Comparison of ENCODE assay signal across 9 cellular contexts in the genomic region with DNA sequence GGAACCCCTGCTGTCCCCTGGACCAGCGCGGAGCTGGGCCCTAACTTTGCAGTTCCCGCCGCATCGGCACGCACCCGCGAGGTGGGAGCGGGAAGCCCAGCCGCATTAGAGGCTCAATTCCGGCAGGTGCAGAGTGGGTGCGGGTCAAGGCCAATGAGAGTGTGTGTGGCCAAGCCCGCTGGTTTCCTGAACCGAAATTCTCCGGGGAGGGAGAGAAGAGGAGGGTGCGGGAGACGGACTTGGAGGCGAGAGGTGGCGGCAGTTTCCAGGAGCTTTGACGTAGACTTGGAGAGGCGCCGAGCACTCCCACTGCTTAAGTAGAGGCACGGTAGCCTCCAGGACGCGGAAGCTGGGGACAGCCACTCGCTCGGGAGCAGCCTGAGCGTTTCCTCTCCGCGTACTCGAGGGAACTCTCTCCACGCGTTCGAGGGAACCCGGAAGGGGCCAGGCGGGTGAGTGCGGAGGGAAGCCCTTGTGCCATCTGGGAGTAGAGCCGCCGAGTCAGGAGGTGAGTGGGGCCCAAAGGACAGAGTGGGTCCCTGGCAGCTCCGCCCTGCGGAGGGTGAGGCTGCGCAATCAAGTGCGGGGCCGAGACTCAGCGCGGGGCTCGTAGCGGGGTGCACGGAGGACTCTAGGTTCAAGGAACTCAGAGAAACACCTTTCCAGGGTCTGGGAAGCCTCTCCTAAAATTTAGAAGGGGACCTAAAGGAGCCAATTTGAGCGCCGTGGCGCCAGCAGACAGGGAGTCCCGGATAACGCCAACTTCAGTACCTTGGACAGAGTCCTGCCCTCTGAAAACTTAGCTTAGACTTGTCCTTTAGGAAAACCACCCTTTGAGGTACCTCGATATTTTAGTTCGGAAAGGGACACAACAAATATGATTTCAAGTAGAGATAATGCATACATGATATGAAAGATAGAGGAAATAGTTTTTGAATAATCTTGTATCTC. TPM values are rescaled to one million over a fixed set of nuclear protein-coding genes. Genes with fewer than 3 reads are reported as not detected.
A peak's percentile ranks its signal among the peaks of the same experiment; 100 is the strongest.
DNase-seq lines count a peak whose midpoint lies in the region; ATAC-seq and TF ChIP-seq lines count a peak whose summit lies in the region.
"Had no signal": no experiment of that assay in that cellular context is flagged by ENCODE, and none has a peak within 500 bp of the region (broad histone marks: within the 10 kb centered on the region; RNA-seq: fewer than 3 reads in every experiment).

Gene FAM237A, plus strand, starts transcription at position 413 of the 951 bp plus-strand sequence. CDS start 1,750 bp downstream, outside the sequence.

- intact Hi-C loops in activated CD8-positive, alpha-beta T cell treated with anti-CD3 and anti-CD28 coated beads for 36 hours (cut with micrococcal nuclease), result no loop called here

- POLR2A ChIA-PET in activated CD8-positive, alpha-beta T cell treated with anti-CD3 and anti-CD28 coated beads for 36 hours (lab: Charles Lee), result interaction anchor here (0.6 kb wide), 1 partner anchor 1384 kb away, joined by 3 read pairs; no protein-coding TSS in a partner anchor

- H3K27me3 ChIP-seq in BE2C, result peaks cover 49% of the 10 kb centered on the region

- H3K9me3 Mint-ChIP-seq in activated CD8-positive, alpha-beta T cell treated with anti-CD3 and anti-CD28 coated beads for 36 hours, result no peaks in the 10 kb centered on the region

- H3K27ac Mint-ChIP-seq in activated CD8-positive, alpha-beta T cell treated with anti-CD3 and anti-CD28 coated beads for 36 hours, result no peak within 1 kb of the TSS

- ATAC-seq in activated CD8-positive, alpha-beta T cell treated with anti-CD3 and anti-CD28 coated beads for 36 hours, result no peak
- no peak for ATAC-seq in GM19351 (IDR thresholded peaks at IDR 0.05; ENCODE audit: unreplicated experiment)

- no peaks in the 10 kb centered on the region for H3K4me1 ChIP-seq in BE2C

- no peaks in the 10 kb centered on the region for H3K36me3 ChIP-seq in BE2C
- H3K36me3 ChIP-seq: thoracic aorta had no signal

- CTCF ChIA-PET in activated CD8-positive, alpha-beta T cell treated with anti-CD3 and anti-CD28 coated beads for 36 hours (lab: Charles Lee), result no interaction called here

- H3K4me3 Mint-ChIP-seq in activated CD8-positive, alpha-beta T cell treated with anti-CD3 and anti-CD28 coated beads for 36 hours, result no peak within 1 kb of the TSS

- H3K36me3 Mint-ChIP-seq in activated CD8-positive, alpha-beta T cell treated with anti-CD3 and anti-CD28 coated beads for 36 hours (ENCODE audit: low read depth), result no peaks in the 10 kb centered on the region

- H3K27me3 Mint-ChIP-seq in activated CD8-positive, alpha-beta T cell treated with anti-CD3 and anti-CD28 coated beads for 36 hours, result peaks cover 15% of the 10 kb centered on the region

- H3K9me3 ChIP-seq in BE2C, result no peaks in the 10 kb centered on the region; the same call in 1 of the 2 replicates
- H3K9me3 ChIP-seq: thoracic aorta had no signal

- TF ChIP-seq CTCF in BE2C (IDR thresholded peaks at IDR 0.05; ENCODE audit: low read depth, low read length) (no peak), HFF-Myc (IDR thresholded peaks at IDR 0.05; ENCODE audit: low read depth, low read length, missing control alignments) (no peak)
- TF ChIP-seq CTCF in activated CD8-positive, alpha-beta T cell treated with anti-CD3 and anti-CD28 coated beads for 36 hours (IDR thresholded peaks at IDR 0.05), result no peak

- peak; percentile 26 for DNase-seq in BE2C
- DNase-seq in HFF-Myc (ENCODE audit: extremely low read depth, low read depth), result peak; percentile 59
- peak; percentile 39 for DNase-seq in activated CD8-positive, alpha-beta T cell treated with anti-CD3 and anti-CD28 coated beads for 36 hours
- peak; percentile 36 for DNase-seq in hepatic stellate cell (ENCODE audit: low spot score)
- peak; percentile 44 for DNase-seq in smooth muscle cell of the brain vasculature (ENCODE audit: low read depth, low spot score)
- no peak for DNase-seq in mesenteric fat pad (ENCODE audit: low spot score)
- DNase-seq in AML-193 (lab: John Stamatoyannopoulos, UW), result no peak

- H3K4me3 ChIP-seq in BE2C (ENCODE audit: low read depth, low read length), result peak within 1 kb of the TSS; percentile 47
- H3K4me3 ChIP-seq in HFF-Myc (replicated peaks; ENCODE audit: low read depth, low read length), result no peak within 1 kb of the TSS
- H3K4me3 ChIP-seq: thoracic aorta had no signal

- no peaks in the 10 kb centered on the region for H3K4me1 Mint-ChIP-seq in activated CD8-positive, alpha-beta T cell treated with anti-CD3 and anti-CD28 coated beads for 36 hours (ENCODE audit: low read depth)

RNA-seq across cellular contexts. Expression of gene FAM237A, which starts in this region (rescaled TPM):
- polyA plus RNA-seq in BE2C (2012; ENCODE audit: insufficient read depth, insufficient read length, low read depth), result not detected
- total RNA-seq in activated CD8-positive, alpha-beta T cell treated with anti-CD3 and anti-CD28 coated beads for 36 hours, result not detected
- total RNA-seq in mesenteric fat pad, result not detected
- total RNA-seq: thoracic aorta had no signal

Comparison
In these comparisons a context has a peak if more than half of its experiments do, and no peak if none do; other contexts are left out.
1. Peak in DNase-seq in activated CD8-positive, alpha-beta T cell treated with anti-CD3 and anti-CD28 coated beads for 36 hours; RNA of the gene not detected or under 1 TPM.
2. DNase-seq: peak in BE2C (single experiment), HFF-Myc (single experiment), hepatic stellate cell (single experiment) and smooth muscle cell of the brain vasculature (single experiment); none in mesenteric fat pad (single experiment) and AML-193 (0 of 2).